ENCODE assay signal across 1 cellular context in genomic region chr3:47002490-47003410, GRCh38.
TF ChIP-seq lines count a peak whose summit lies in the region.

No MANE protein-coding gene starts in this region.

TF ChIP-seq in H1, 55 proteins besides CTCF, POLR2A, EP300 and RAD21:
- no peak for TF ChIP-seq SIX5 (IDR thresholded peaks at IDR 0.05; ENCODE audit: low read depth, low read length)
- TF ChIP-seq CREB1 (IDR thresholded peaks at IDR 0.05): 0 out of 2 replicates have a peak, but pooled peaks have one; percentile 35
- no peak for TF ChIP-seq JUN (IDR thresholded peaks at IDR 0.05; ENCODE audit: low read depth, low read length)
- no peak for TF ChIP-seq ATF3 (IDR thresholded peaks at IDR 0.05; ENCODE audit: insufficient read depth, low read depth, low read length)
- no peak for TF ChIP-seq CHD7 (IDR thresholded peaks at IDR 0.05; ENCODE audit: insufficient replicate concordance, low read length)
- TF ChIP-seq KDM5A (IDR thresholded peaks at IDR 0.05; ENCODE audit: low read length): no peak
- TF ChIP-seq JUND (IDR thresholded peaks at IDR 0.05; ENCODE audit: low read length): peak; percentile 31; the same call in 1 of the 2 replicates
- no peak for TF ChIP-seq RNF2 (IDR thresholded peaks at IDR 0.05; ENCODE audit: borderline replicate concordance, low read depth, low read length, missing control alignments, poor library complexity, severe bottlenecking)
- TF ChIP-seq SIN3A (conservative IDR thresholded peaks at IDR 0.05 in 1 of 2, IDR thresholded peaks at IDR 0.05 in 1 of 2; ENCODE audit: low read depth in 1 of 2, low read length in 2 of 2): 0 out of 4 replicates have a peak, but pooled peaks of 1 of the 2 experiments have one; percentile 45
- peak; percentile 72 for TF ChIP-seq MAX (IDR thresholded peaks at IDR 0.05)
- TF ChIP-seq SAP30 (IDR thresholded peaks at IDR 0.05; ENCODE audit: insufficient read depth, insufficient replicate concordance, low read length): no peak
- TF ChIP-seq KDM1A (IDR thresholded peaks at IDR 0.05; ENCODE audit: borderline replicate concordance, low read length): no peak
